Comparison of ENCODE assay signal across 1 cellular context in genomic region chr3:175224051-175224450, GRCh38.
TF ChIP-seq lines count a peak whose summit lies in the region.

No MANE protein-coding gene starts in this region.

TF ChIP-seq in HepG2, 621 proteins besides CTCF, POLR2A, EP300 and RAD21 (continued from another document):
- TF ChIP-seq, protein P1, sequence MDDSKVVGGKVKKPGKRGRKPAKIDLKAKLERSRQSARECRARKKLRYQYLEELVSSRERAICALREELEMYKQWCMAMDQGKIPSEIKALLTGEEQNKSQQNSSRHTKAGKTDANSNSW (CRISPR knock-in tag; IDR thresholded peaks at IDR 0.05; ENCODE audit: borderline replicate concordance) = no peak
- TF ChIP-seq FOXM1 (CRISPR knock-in tag; IDR thresholded peaks at IDR 0.05) (no peak), MED1 (CRISPR knock-in tag; IDR thresholded peaks at IDR 0.05) (no peak), DZIP1 (CRISPR knock-in tag; IDR thresholded peaks at IDR 0.05) (no peak)
- TF ChIP-seq, protein P2, sequence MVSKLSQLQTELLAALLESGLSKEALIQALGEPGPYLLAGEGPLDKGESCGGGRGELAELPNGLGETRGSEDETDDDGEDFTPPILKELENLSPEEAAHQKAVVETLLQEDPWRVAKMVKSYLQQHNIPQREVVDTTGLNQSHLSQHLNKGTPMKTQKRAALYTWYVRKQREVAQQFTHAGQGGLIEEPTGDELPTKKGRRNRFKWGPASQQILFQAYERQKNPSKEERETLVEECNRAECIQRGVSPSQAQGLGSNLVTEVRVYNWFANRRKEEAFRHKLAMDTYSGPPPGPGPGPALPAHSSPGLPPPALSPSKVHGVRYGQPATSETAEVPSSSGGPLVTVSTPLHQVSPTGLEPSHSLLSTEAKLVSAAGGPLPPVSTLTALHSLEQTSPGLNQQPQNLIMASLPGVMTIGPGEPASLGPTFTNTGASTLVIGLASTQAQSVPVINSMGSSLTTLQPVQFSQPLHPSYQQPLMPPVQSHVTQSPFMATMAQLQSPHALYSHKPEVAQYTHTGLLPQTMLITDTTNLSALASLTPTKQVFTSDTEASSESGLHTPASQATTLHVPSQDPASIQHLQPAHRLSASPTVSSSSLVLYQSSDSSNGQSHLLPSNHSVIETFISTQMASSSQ (IDR thresholded peaks at IDR 0.05; ENCODE audit: low read depth) = no peak
- TF ChIP-seq, protein P2 (CRISPR knock-in tag; IDR thresholded peaks at IDR 0.05; ENCODE audit: borderline replicate concordance) = no peak
TF ChIP-seq in HepG2: peak in this region for 0.
